8 cellular contexts compared by ENCODE assay signal in genomic region chr5:107571621-107572489, GRCh38.
A peak's percentile ranks its signal among the peaks of the same experiment; 100 is the strongest.
DNase-seq lines count a peak whose midpoint lies in the region; ATAC-seq, FAIRE-seq and TF ChIP-seq lines count a peak whose summit lies in the region.

No MANE protein-coding gene starts in this region.

- H3K4me3 ChIP-seq in neuron (ENCODE audit: low read length), result peak overlapping the region; percentile 47
- peak overlapping the region; percentile 82 to 83 for H3K4me3 ChIP-seq in stomach smooth muscle (ENCODE audit: low read length in 2 of 2)

- peak; percentile 91 for ATAC-seq in foreskin keratinocyte

- TF ChIP-seq CTCF in LNCAP (IDR thresholded peaks at IDR 0.05) (peak; percentile 85), foreskin keratinocyte (conservative IDR thresholded peaks at IDR 0.05) (peak; percentile 94)

- peaks cover 22% of the 10 kb centered on the region for H3K4me1 ChIP-seq in foreskin keratinocyte
- peaks cover 57% of the 10 kb centered on the region for H3K4me1 ChIP-seq in neuron (ENCODE audit: insufficient read depth, low read length)
- H3K4me1 ChIP-seq in stomach smooth muscle (ENCODE audit: control insufficient read depth, insufficient read depth, low read length), result no peaks in the 10 kb centered on the region

- peak; percentile 96 for FAIRE-seq in H54 (lab: Jason Lieb, UNC)

- H3K9ac ChIP-seq in stomach smooth muscle (ENCODE audit: low read length in 2 of 2), result peak overlapping the region; percentile 65

- no peak for TF ChIP-seq POLR2A in H54 (IDR thresholded peaks at IDR 0.05; ENCODE audit: low read depth, low read length)

- no peak overlapping the region for H2AFZ ChIP-seq in neuron (ENCODE audit: low read depth, low read length)

- H3K9me3 ChIP-seq in neuron (ENCODE audit: low read length), result no peaks in the 10 kb centered on the region
- H3K9me3 ChIP-seq in stomach smooth muscle (ENCODE audit: control insufficient read depth in 2 of 2, low read length in 2 of 2), result no peaks in the 10 kb centered on the region

- DNase-seq in ELF-1 (ENCODE audit: low read depth, low spot score) (peak; percentile 99), H54 (ENCODE audit: insufficient read length, low spot score) (peak; percentile 64), RPMI8226 (peak; percentile 93), foreskin keratinocyte (peak; percentile 90 to 95)
- peak; percentile 95 for DNase-seq in activated effector memory CD4-positive, alpha-beta T cell treated with anti-CD3 and anti-CD28 coated beads, Interleukin-2, amount 50 U/mL, for 16 hours

- H3K36me3 ChIP-seq in neuron (ENCODE audit: insufficient read depth, low read length) (no peaks in the 10 kb centered on the region), stomach smooth muscle (ENCODE audit: control insufficient read depth in 2 of 2, insufficient read depth in 2 of 2, low read length in 2 of 2) (no peaks in the 10 kb centered on the region)

- H3K27ac ChIP-seq in foreskin keratinocyte, result no peak overlapping the region
- H3K27ac ChIP-seq in stomach smooth muscle (ENCODE audit: low read length), result peak overlapping the region; percentile 31

- H3K27me3 ChIP-seq in foreskin keratinocyte (no peaks in the 10 kb centered on the region), neuron (ENCODE audit: insufficient read depth, low read length) (no peaks in the 10 kb centered on the region), stomach smooth muscle (ENCODE audit: control insufficient read depth in 1 of 2, insufficient read depth in 2 of 2, low read length in 2 of 2) (no peaks in the 10 kb centered on the region)
